ENCODE assay signal across 8 cellular contexts in genomic region chr10:58531084-58531695, GRCh38. TPM values are rescaled to one million over a fixed set of nuclear protein-coding genes. Genes with fewer than 3 reads are reported as not detected.
DNase-seq lines count a peak whose midpoint lies in the region; ATAC-seq and TF ChIP-seq lines count a peak whose summit lies in the region.

No MANE protein-coding gene starts in this region.

- H3K27ac ChIP-seq in CD4-positive, alpha-beta T cell (ENCODE audit: low read depth, low read length) = no peak overlapping the region
- H3K27ac ChIP-seq in neutrophil = no peak overlapping the region

- no peak overlapping the region for H3K4me3 ChIP-seq in neutrophil (ENCODE audit: low read depth in 1 of 2, low read length in 1 of 2)

- H3K4me1 Mint-ChIP-seq in CD4-positive, alpha-beta T cell (ENCODE audit: low read depth) = no peaks in the 10 kb centered on the region

- H3K4me1 ChIP-seq in neutrophil (ENCODE audit: control insufficient read depth in 1 of 2, insufficient read depth in 1 of 2, low read depth in 1 of 2, low read length in 1 of 2) = no peaks in the 10 kb centered on the region

- ATAC-seq in CD4-positive, alpha-beta T cell (ENCODE audit: poor library complexity) = peak; percentile 55
- ATAC-seq in GM18870 (IDR thresholded peaks at IDR 0.05; ENCODE audit: unreplicated experiment) (peak; percentile 99), HG03060 (IDR thresholded peaks at IDR 0.05; ENCODE audit: low read depth, unreplicated experiment) (peak; percentile 88), esophagus mucosa (peak; percentile 68)

- no peak overlapping the region for H3K4me3 Mint-ChIP-seq in CD4-positive, alpha-beta T cell

- CTCF ChIA-PET in CD4-positive, alpha-beta T cell (lab: Charles Lee) = interaction anchor here (0.6 to 1.7 kb wide), 4 partner anchors 9 to 376 kb away, joined by 3 to 6 read pairs (median 4); no protein-coding TSS in a partner anchor

- H3K9me3 ChIP-seq in CD4-positive, alpha-beta T cell (ENCODE audit: control insufficient read depth, low read length) = no peaks in the 10 kb centered on the region
- no peaks in the 10 kb centered on the region for H3K9me3 ChIP-seq in neutrophil

- H3K36me3 Mint-ChIP-seq in CD4-positive, alpha-beta T cell (ENCODE audit: low read depth) = no peaks in the 10 kb centered on the region

- intact Hi-C loops in CD4-positive, alpha-beta T cell (cut with DNase I, micrococcal nuclease) = no loop called here

- POLR2A ChIA-PET in CD4-positive, alpha-beta T cell (lab: Charles Lee) = no interaction called here

- H3K9me3 Mint-ChIP-seq in CD4-positive, alpha-beta T cell = peaks cover 9% of the 10 kb centered on the region

- peak in 4 of 10 experiments; percentile 1 to 14 (median 8) for DNase-seq in CD4-positive, alpha-beta T cell
- DNase-seq in NCI-H2171 treated with DMSO at 0.1 percent for 48 hours (lab: John Stamatoyannopoulos, UW) = peak; percentile 35
- peak; percentile 27 for DNase-seq in activated CD4-positive, alpha-beta T cell treated with anti-CD3 and anti-CD28 coated beads, Interleukin-2, amount 50 U/mL, for 1 hour
- DNase-seq in SHP77 (lab: John Stamatoyannopoulos, UW) = no peak

- peak; percentile 62 for TF ChIP-seq CTCF in CD4-positive, alpha-beta T cell (IDR thresholded peaks at IDR 0.05)
- peak; percentile 66 for TF ChIP-seq CTCF in neutrophil (IDR thresholded peaks at IDR 0.05)

- H3K36me3 ChIP-seq in neutrophil = no peaks in the 10 kb centered on the region

- no peaks in the 10 kb centered on the region for H3K27me3 ChIP-seq in CD4-positive, alpha-beta T cell (ENCODE audit: control insufficient read depth, insufficient read depth, low read length)
- H3K27me3 ChIP-seq in neutrophil = no peaks in the 10 kb centered on the region

- H3K27ac Mint-ChIP-seq in CD4-positive, alpha-beta T cell = no peak overlapping the region

- H3K27me3 Mint-ChIP-seq in CD4-positive, alpha-beta T cell = peaks cover 24% of the 10 kb centered on the region

RNA-seq across cellular contexts. Expression of gene BICC1, which starts 18.5 kb away (rescaled TPM):
- not detected for total RNA-seq in CD4-positive, alpha-beta T cell
- total RNA-seq in esophagus mucosa = 0.32 TPM

Comparison
In these comparisons a context has a peak if more than half of its experiments do, and no peak if none do; other contexts are left out.
1. DNase-seq: peak in NCI-H2171 treated with DMSO at 0.1 percent for 48 hours (single experiment) and activated CD4-positive, alpha-beta T cell treated with anti-CD3 and anti-CD28 coated beads, Interleukin-2, amount 50 U/mL, for 1 hour (single experiment); none in SHP77 (0 of 2).
2. Peak in every context shown above with its lines, with median percentiles within 50 percentile points of each other: ATAC-seq.